8 cellular contexts compared by ENCODE assay signal in the genomic region with DNA sequence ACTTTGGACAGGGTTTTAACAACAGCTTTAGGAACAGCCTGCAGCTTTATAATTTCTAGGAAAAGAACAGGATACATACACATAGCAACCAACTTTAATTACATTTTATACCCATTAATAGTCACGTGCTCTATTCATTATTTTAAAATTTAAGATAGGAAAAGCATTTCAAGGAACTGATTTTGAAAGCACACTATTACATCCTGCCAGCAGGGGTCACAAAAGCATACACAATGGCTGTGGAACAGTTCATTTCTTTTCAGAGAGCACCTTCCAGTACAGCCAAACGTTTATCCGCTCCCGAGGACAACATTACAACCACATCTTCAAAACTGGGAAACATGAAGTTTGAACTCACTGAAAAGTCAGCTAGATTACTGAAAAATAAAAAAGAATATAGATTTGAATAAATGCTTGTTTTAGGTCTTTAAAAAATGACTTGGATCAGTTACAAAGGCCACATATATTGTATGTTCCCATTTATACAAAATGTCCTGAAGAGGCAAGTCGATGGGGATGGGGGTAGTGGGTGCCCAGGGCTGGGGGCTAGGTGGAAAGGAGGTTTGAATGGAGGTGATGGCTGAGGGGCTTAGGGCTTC.
DNase-seq lines count a peak whose midpoint lies in the region; ATAC-seq and TF ChIP-seq lines count a peak whose summit lies in the region.

No MANE protein-coding gene starts in this region.

- TF ChIP-seq CTCF in cardiac muscle cell (IDR thresholded peaks at IDR 0.05; ENCODE audit: low read depth, low read length) (peak; percentile 69), fibroblast of pulmonary artery (IDR thresholded peaks at IDR 0.05; ENCODE audit: low read length, missing control alignments) (peak; percentile 77), omental fat pad (IDR thresholded peaks at IDR 0.05) (peak in 2 of 3 donors; percentile 9 to 61)

- H3K9me3 ChIP-seq in cardiac muscle cell (ENCODE audit: low read depth): no peaks in the 10 kb centered on the region

- no peaks in the 10 kb centered on the region for H3K4me1 ChIP-seq in cardiac muscle cell (ENCODE audit: low read depth)

- no peak overlapping the region for H3K4me3 ChIP-seq in cardiac muscle cell
- no peak overlapping the region for H3K4me3 ChIP-seq in fibroblast of pulmonary artery (replicated peaks; ENCODE audit: low read depth, low read length)

- DNase-seq in cardiac muscle cell (ENCODE audit: low read depth in 1 of 2, low spot score in 1 of 2): peak; percentile 66 to 72
- DNase-seq in cardiac septum (ENCODE audit: low spot score): no peak
- DNase-seq in NCI-H2029 treated with DMSO at 0.1 percent for 48 hours (lab: John Stamatoyannopoulos, UW): peak; percentile 56
- peak; percentile 53 for DNase-seq in activated CD4-positive, alpha-beta T cell treated with anti-CD3 and anti-CD28 coated beads for 48 hours
- peak; percentile 69 for DNase-seq in fibroblast of pulmonary artery (ENCODE audit: low read depth)
- no peak for DNase-seq in omental fat pad (ENCODE audit: low spot score)

- H3K27me3 ChIP-seq in cardiac muscle cell: peaks cover 71% of the 10 kb centered on the region

- intact Hi-C loops in cardiac septum (cut with DNase I): loop anchor here (2.0 to 5.0 kb wide), 2 partner anchors 583 to 600 kb away; no protein-coding TSS in a partner anchor

- H3K27ac ChIP-seq in cardiac muscle cell: no peak overlapping the region

- H3K36me3 ChIP-seq in cardiac muscle cell: no peaks in the 10 kb centered on the region

- peak; percentile 64 for ATAC-seq in omental fat pad (ENCODE audit: low FRiP score)
- ATAC-seq in GM21737 (IDR thresholded peaks at IDR 0.05; ENCODE audit: unreplicated experiment): no peak
- ATAC-seq in HG03354 (IDR thresholded peaks at IDR 0.05; ENCODE audit: poor library complexity, severe bottlenecking, unreplicated experiment): no peak

Comparison
In these comparisons a context has a peak if more than half of its experiments do, and no peak if none do; other contexts are left out.
1. DNase-seq: peak in cardiac muscle cell (2 of 2), NCI-H2029 treated with DMSO at 0.1 percent for 48 hours (single experiment), activated CD4-positive, alpha-beta T cell treated with anti-CD3 and anti-CD28 coated beads for 48 hours (single experiment) and fibroblast of pulmonary artery (single experiment); none in cardiac septum (single experiment) and omental fat pad (single experiment).
2. Peak in every context shown above with its lines, with median percentiles within 50 percentile points of each other: CTCF ChIP-seq.